ENCODE assay signal across 11 cellular contexts in the genomic region with DNA sequence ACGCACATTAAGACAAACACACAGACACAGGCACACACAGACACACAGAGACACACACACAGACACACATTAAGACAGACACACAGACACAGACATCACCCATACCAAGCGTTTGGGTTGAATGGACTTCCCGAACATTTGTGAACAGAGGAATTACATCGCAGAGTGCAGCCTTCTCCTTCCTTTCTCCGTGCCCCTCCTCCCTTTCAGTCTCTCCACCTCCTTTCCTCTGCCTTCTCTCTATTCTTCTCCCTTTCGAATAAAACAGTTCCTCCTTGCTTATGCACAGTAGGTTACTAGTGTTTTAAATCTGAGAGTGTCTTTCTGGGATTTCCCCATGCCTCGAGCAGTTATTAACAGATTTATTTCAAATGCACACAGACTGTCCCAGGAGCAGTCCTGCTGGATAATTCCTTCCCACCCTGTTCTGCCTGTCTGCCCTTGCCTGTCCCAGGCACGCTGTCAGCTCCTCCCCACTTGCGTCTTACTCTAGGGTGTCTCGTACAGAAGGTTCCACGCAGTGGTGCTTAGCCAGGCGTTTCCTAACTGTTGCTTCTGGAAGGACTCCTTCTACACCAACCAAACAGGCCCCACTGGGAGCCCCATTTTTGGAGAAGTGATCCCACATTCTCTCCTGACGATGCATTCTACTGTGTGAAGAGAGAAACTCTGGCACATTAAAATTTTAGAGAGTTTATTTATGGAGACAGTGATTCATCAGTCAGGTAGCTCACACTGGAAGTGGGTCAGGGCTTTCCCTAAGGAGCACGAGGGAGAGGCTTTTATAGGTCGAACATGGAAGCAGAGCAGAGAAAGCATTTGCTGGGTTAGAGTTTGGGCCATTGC.
DNase-seq lines count a peak whose midpoint lies in the region; ATAC-seq and TF ChIP-seq lines count a peak whose summit lies in the region.
"Had no signal": no experiment of that assay in that cellular context is flagged by ENCODE, and none has a peak within 500 bp of the region (broad histone marks: within the 10 kb centered on the region; RNA-seq: fewer than 3 reads in every experiment).

No MANE protein-coding gene starts in this region.

- H3K4me3 ChIP-seq in left ventricle myocardium inferior: peak overlapping the region; percentile 50

- intact Hi-C loops in left ventricle myocardium inferior (cut with micrococcal nuclease): no loop called here

- H3K27me3 ChIP-seq in left ventricle myocardium inferior (ENCODE audit: low read depth): no peaks in the 10 kb centered on the region

- H3K36me3 ChIP-seq in left ventricle myocardium inferior: no peaks in the 10 kb centered on the region

- DNase-seq in Daoy (ENCODE audit: low read depth) (peak; percentile 73), left ventricle myocardium inferior (peak; percentile 76), retina (peak; percentile 62), hippocampal formation (lab: John Stamatoyannopoulos, UW) (no peak), midbrain (lab: John Stamatoyannopoulos, UW) (no peak), NCI-H510A treated with DMSO at 0.1 percent for 48 hours (lab: John Stamatoyannopoulos, UW) (no peak)
- DNase-seq: activated naive CD8-positive, alpha-beta T cell treated with anti-CD3 and anti-CD28 coated beads, Interleukin-2, amount 50 U/mL, for 24 hours; naive thymus-derived CD4-positive, alpha-beta T cell had no signal

- ATAC-seq in HG03039 (IDR thresholded peaks at IDR 0.05; ENCODE audit: unreplicated experiment): no peak
- ATAC-seq: activated naive CD8-positive, alpha-beta T cell treated with anti-CD3 and anti-CD28 coated beads, Interleukin-2, amount 50 U/mL, for 24 hours had no signal

- H3K27ac ChIP-seq in VCaP (peak overlapping the region; percentile 94), left ventricle myocardium inferior (replicated peaks) (peak overlapping the region; percentile 78)
- H3K27ac ChIP-seq: epithelial cell of prostate had no signal

- no peaks in the 10 kb centered on the region for H3K9me3 ChIP-seq in left ventricle myocardium inferior (replicated peaks)

- peaks cover 34% of the 10 kb centered on the region for H3K4me1 ChIP-seq in left ventricle myocardium inferior

- no peak for TF ChIP-seq CTCF in VCaP (conservative IDR thresholded peaks at IDR 0.05)
- TF ChIP-seq CTCF in left ventricle myocardium inferior (IDR thresholded peaks at IDR 0.05; ENCODE audit: borderline replicate concordance): no peak

Comparison
In these comparisons a context has a peak if more than half of its experiments do, and no peak if none do; other contexts are left out.
1. DNase-seq: peak in Daoy (single experiment), left ventricle myocardium inferior (single experiment) and retina (single experiment); none in hippocampal formation (0 of 2), midbrain (single experiment) and NCI-H510A treated with DMSO at 0.1 percent for 48 hours (single experiment).